ENCODE assay signal across 20 cellular contexts in genomic region chr16:68732741-68733399, GRCh38. TPM values are rescaled to one million over a fixed set of nuclear protein-coding genes. Genes with fewer than 3 reads are reported as not detected.
DNase-seq lines count a peak whose midpoint lies in the region; TF ChIP-seq lines count a peak whose summit lies in the region.
"Had no signal": no experiment of that assay in that cellular context is flagged by ENCODE, and none has a peak within 500 bp of the region (broad histone marks: within the 10 kb centered on the region; RNA-seq: fewer than 3 reads in every experiment).

No MANE protein-coding gene starts in this region.

- H3K4me2 ChIP-seq in neural progenitor cell: no peak overlapping the region

- peaks cover 2% of the 10 kb centered on the region for H3K9me3 Mint-ChIP-seq in neural progenitor cell
- H3K9me3 Mint-ChIP-seq: activated T-cell treated with anti-CD3 and anti-CD28 coated beads, Interleukin-2, amount 50 U/mL, for 72 hours had no signal

- TF ChIP-seq CTCF in neural progenitor cell (IDR thresholded peaks at IDR 0.05): no peak

- H3K36me3 Mint-ChIP-seq in neural progenitor cell: no peaks in the 10 kb centered on the region
- H3K36me3 Mint-ChIP-seq: activated naive CD8-positive, alpha-beta T cell; naive B cell had no signal

- in situ Hi-C loops in ACHN (cut with HindIII; ENCODE audit: low pct_ligation_motif_present, low pct_unique_long_range_greater_than_20kb, low sequenced_read_pairs): no loop called here

- peaks cover 13% of the 10 kb centered on the region for H3K4me1 ChIP-seq in neural progenitor cell

- peaks cover 6% of the 10 kb centered on the region for H3K4me1 Mint-ChIP-seq in neural progenitor cell

- peak overlapping the region; percentile 15 for H3K27ac ChIP-seq in epithelial cell of prostate
- no peak overlapping the region for H3K27ac ChIP-seq in neural progenitor cell
- H3K27ac ChIP-seq: gastroesophageal sphincter, left ventricle myocardium inferior, SJSA1 had no signal

- no peaks in the 10 kb centered on the region for H3K9me3 ChIP-seq in neural progenitor cell (ENCODE audit: low read depth)
- H3K9me3 ChIP-seq: gastroesophageal sphincter, left ventricle myocardium inferior, SJSA1 had no signal

- peaks cover 32% of the 10 kb centered on the region for H3K27me3 Mint-ChIP-seq in neural progenitor cell (ENCODE audit: insufficient read depth, low read depth)

- H3K4me3 Mint-ChIP-seq in neural progenitor cell: no peak overlapping the region
- H3K4me3 Mint-ChIP-seq: activated naive CD8-positive, alpha-beta T cell; activated T-cell treated with anti-CD3 and anti-CD28 coated beads, Interleukin-2, amount 50 U/mL, for 72 hours; naive B cell had no signal

- H3K4me3 ChIP-seq in neural progenitor cell: no peak overlapping the region
- H3K4me3 ChIP-seq: gastroesophageal sphincter, left ventricle myocardium inferior, SJSA1, skin epidermis had no signal

- H3K36me3 ChIP-seq in neural progenitor cell: no peaks in the 10 kb centered on the region
- H3K36me3 ChIP-seq: gastroesophageal sphincter, left ventricle myocardium inferior, SJSA1 had no signal

- no peaks in the 10 kb centered on the region for H3K79me2 ChIP-seq in neural progenitor cell (ENCODE audit: low read depth)

- no peak overlapping the region for H3K27ac Mint-ChIP-seq in neural progenitor cell
- H3K27ac Mint-ChIP-seq: activated naive CD8-positive, alpha-beta T cell; activated T-cell treated with anti-CD3 and anti-CD28 coated beads, Interleukin-2, amount 50 U/mL, for 72 hours; naive B cell had no signal

- peaks cover 21% of the 10 kb centered on the region for H3K27me3 ChIP-seq in neural progenitor cell

- H3F3A ChIP-seq in neural progenitor cell (ENCODE audit: low read depth): peaks cover 6% of the 10 kb centered on the region

- H2AFZ ChIP-seq in neural progenitor cell (replicated peaks): peak overlapping the region; percentile 53

- H4K20me1 ChIP-seq in neural progenitor cell (ENCODE audit: low read depth): no peaks in the 10 kb centered on the region

- DNase-seq in ACHN: peak; percentile 16
- peak; percentile 57 for DNase-seq in M059J (ENCODE audit: low read depth)
- no peak for DNase-seq in epithelial cell of prostate (ENCODE audit: low read depth, low spot score)
- no peak for DNase-seq in neural progenitor cell (ENCODE audit: low spot score)
- no peak for DNase-seq in GM19240 (ENCODE audit: insufficient read length, low spot score)
- DNase-seq in NCI-H510A treated with DMSO at 0.1 percent for 48 hours (lab: John Stamatoyannopoulos, UW): no peak
- no peak for DNase-seq in NCI-H1092 treated with DMSO at 0.1 percent for 48 hours (lab: John Stamatoyannopoulos, UW)
- no peak for DNase-seq in NCI-H510A (lab: John Stamatoyannopoulos, UW)
- DNase-seq: activated T-cell treated with anti-CD3 and anti-CD28 coated beads, Interleukin-2, amount 50 U/mL, for 72 hours; KBM-7; left ventricle myocardium inferior; naive B cell; stimulated activated CD8-positive, alpha-beta memory T cell treated with anti-CD3 and anti-CD28 coated beads, Interleukin-4, amount 100 ng/mL, for 48 hours had no signal

- no peak overlapping the region for H3K9ac ChIP-seq in neural progenitor cell

RNA-seq across cellular contexts. Expression of gene CDH1, which starts 4.2 kb away (rescaled TPM):
- 0.05 TPM in 1 of 2 replicates, not detected in the other for total RNA-seq in M059J (2014; rRNA removed; shearing (Covaris generic))
- 1.9 and 3.3 TPM in 2 replicates for total RNA-seq in neural progenitor cell (ENCODE audit: low replicate concordance)
- total RNA-seq: H4, NCI-H460, posterior vena cava had no signal

Comparison
In these comparisons a context has a peak if more than half of its experiments do, and no peak if none do; other contexts are left out.
1. DNase-seq: peak in ACHN (single experiment) and M059J (single experiment); none in epithelial cell of prostate (single experiment), neural progenitor cell (single experiment), GM19240 (single experiment), NCI-H510A treated with DMSO at 0.1 percent for 48 hours (single experiment), NCI-H1092 treated with DMSO at 0.1 percent for 48 hours (single experiment) and NCI-H510A (single experiment).